8 cellular contexts compared by ENCODE assay signal in genomic region chr1:96966536-96967138, GRCh38.
A peak's percentile ranks its signal among the peaks of the same experiment; 100 is the strongest.
DNase-seq lines count a peak whose midpoint lies in the region; ATAC-seq and TF ChIP-seq lines count a peak whose summit lies in the region.

No MANE protein-coding gene starts in this region.

- no peak overlapping the region for H3K23ac ChIP-seq in mesendoderm (ENCODE audit: low read length)

- H3K36me3 Mint-ChIP-seq in CD8-positive, alpha-beta T cell: no peaks in the 10 kb centered on the region
- H3K36me3 Mint-ChIP-seq in activated CD4-positive, alpha-beta memory T cell treated with anti-CD3 and anti-CD28 coated beads, Interleukin-2, amount 10 ng/mL, durations not matched to agents 7 days and 5 days (ENCODE audit: low read depth): no peaks in the 10 kb centered on the region
- H3K36me3 Mint-ChIP-seq in effector memory CD8-positive, alpha-beta T cell (ENCODE audit: insufficient read depth): no peaks in the 10 kb centered on the region

- H3K9me3 ChIP-seq in CD8-positive, alpha-beta T cell (ENCODE audit: low read length): no peaks in the 10 kb centered on the region

- no peak overlapping the region for H3K27ac Mint-ChIP-seq in CD8-positive, alpha-beta T cell
- no peak overlapping the region for H3K27ac Mint-ChIP-seq in activated CD4-positive, alpha-beta memory T cell treated with anti-CD3 and anti-CD28 coated beads, Interleukin-2, amount 10 ng/mL, durations not matched to agents 7 days and 5 days
- no peak overlapping the region for H3K27ac Mint-ChIP-seq in effector memory CD8-positive, alpha-beta T cell

- peak; percentile 69 for ATAC-seq in CD8-positive, alpha-beta T cell
- peak; percentile 94 for ATAC-seq in HG03432 (IDR thresholded peaks at IDR 0.05; ENCODE audit: unreplicated experiment)
- peak; percentile 74 for ATAC-seq in effector memory CD8-positive, alpha-beta T cell (replicated peaks)

- CTCF ChIA-PET in CD8-positive, alpha-beta T cell (lab: Charles Lee): interaction anchor here (0.8 to 2.1 kb wide), 5 partner anchors 10 to 1088 kb away, joined by 3 to 13 read pairs (median 5); no protein-coding TSS in a partner anchor
- CTCF ChIA-PET in activated CD4-positive, alpha-beta memory T cell treated with anti-CD3 and anti-CD28 coated beads, Interleukin-2, amount 10 ng/mL, durations not matched to agents 7 days and 5 days (lab: Charles Lee): interaction anchor here (0.7 kb wide), 2 partner anchors 612 to 1449 kb away, joined by 3 read pairs; no protein-coding TSS in a partner anchor

- H3K9me3 Mint-ChIP-seq in CD8-positive, alpha-beta T cell: no peaks in the 10 kb centered on the region
- no peaks in the 10 kb centered on the region for H3K9me3 Mint-ChIP-seq in activated CD4-positive, alpha-beta memory T cell treated with anti-CD3 and anti-CD28 coated beads, Interleukin-2, amount 10 ng/mL, durations not matched to agents 7 days and 5 days
- H3K9me3 Mint-ChIP-seq in effector memory CD8-positive, alpha-beta T cell: no peaks in the 10 kb centered on the region

- H3K27me3 ChIP-seq in CD8-positive, alpha-beta T cell (ENCODE audit: insufficient read depth, low read length): no peaks in the 10 kb centered on the region
- no peaks in the 10 kb centered on the region for H3K27me3 ChIP-seq in mesendoderm (ENCODE audit: insufficient read depth, low read length, poor library complexity)

- no peak overlapping the region for H3K18ac ChIP-seq in mesendoderm (ENCODE audit: low read length)

- H2AK5ac ChIP-seq in mesendoderm (ENCODE audit: low read length): no peak overlapping the region

- POLR2A ChIA-PET in CD8-positive, alpha-beta T cell (lab: Charles Lee): no interaction called here
- POLR2A ChIA-PET in activated CD4-positive, alpha-beta memory T cell treated with anti-CD3 and anti-CD28 coated beads, Interleukin-2, amount 10 ng/mL, durations not matched to agents 7 days and 5 days (lab: Charles Lee): no interaction called here

- no peak overlapping the region for H3K9ac ChIP-seq in mesendoderm (ENCODE audit: low read length)

- peak; percentile 49 to 77 (median 62) for DNase-seq in CD8-positive, alpha-beta T cell
- DNase-seq in GM19240 (ENCODE audit: insufficient read length, low spot score) (peak; percentile 11), NCI-H748 (lab: John Stamatoyannopoulos, UW; ENCODE audit: unreplicated experiment) (peak; percentile 56), mesendoderm (peak; percentile 67)
- DNase-seq in activated CD4-positive, alpha-beta memory T cell treated with anti-CD3 and anti-CD28 coated beads, Interleukin-2, amount 10 ng/mL, durations not matched to agents 7 days and 5 days: peak; percentile 75
- DNase-seq in effector memory CD8-positive, alpha-beta T cell: peak; percentile 63 to 73 (median 69)
- peak; percentile 43 to 48 for DNase-seq in stimulated activated CD8-positive, alpha-beta memory T cell treated with anti-CD3 and anti-CD28 coated beads, Interleukin-2, amount 100 ng/mL, for 1 hour (ENCODE audit: low read depth in 2 of 2)

- H3K79me1 ChIP-seq in mesendoderm (ENCODE audit: low read length): no peaks in the 10 kb centered on the region

- no peak overlapping the region for H2BK120ac ChIP-seq in mesendoderm (ENCODE audit: low read depth, low read length)

- no peak overlapping the region for H3K4me3 ChIP-seq in CD8-positive, alpha-beta T cell (ENCODE audit: low read depth, low read length)
- no peak overlapping the region for H3K4me3 ChIP-seq in mesendoderm (ENCODE audit: low read length)

- no peak overlapping the region for H3K27ac ChIP-seq in CD8-positive, alpha-beta T cell (ENCODE audit: low read depth, low read length)
- no peak overlapping the region for H3K27ac ChIP-seq in mesendoderm (ENCODE audit: low read depth, low read length)

- H3K4ac ChIP-seq in mesendoderm (ENCODE audit: low read depth, low read length): no peak overlapping the region

- H3K27me3 Mint-ChIP-seq in CD8-positive, alpha-beta T cell (ENCODE audit: low read depth): peaks cover 20% of the 10 kb centered on the region
- peaks cover 25% of the 10 kb centered on the region for H3K27me3 Mint-ChIP-seq in activated CD4-positive, alpha-beta memory T cell treated with anti-CD3 and anti-CD28 coated beads, Interleukin-2, amount 10 ng/mL, durations not matched to agents 7 days and 5 days
- H3K27me3 Mint-ChIP-seq in effector memory CD8-positive, alpha-beta T cell: peaks cover 35 to 57% of the 10 kb centered on the region in 2 donors

- H3K56ac ChIP-seq in mesendoderm (ENCODE audit: low read length): no peak overlapping the region

- peak; percentile 80 for TF ChIP-seq CTCF in CD8-positive, alpha-beta T cell (IDR thresholded peaks at IDR 0.05)

- intact Hi-C loops in CD8-positive, alpha-beta T cell (cut with DNase I, micrococcal nuclease): loop anchor here (1.0 to 10.0 kb wide), 5 partner anchors 856 to 1502 kb away; no protein-coding TSS in a partner anchor

- no peak overlapping the region for H2BK5ac ChIP-seq in mesendoderm (ENCODE audit: low read length)

- WGBS in mesendoderm (ENCODE audit: extremely low coverage, insufficient coverage, low lambda C conversion rate): no CpG with 5 or more reads among the region's 15 CpGs

- no peaks in the 10 kb centered on the region for H3K36me3 ChIP-seq in CD8-positive, alpha-beta T cell (ENCODE audit: insufficient read depth, low read length)
- no peaks in the 10 kb centered on the region for H3K36me3 ChIP-seq in mesendoderm (ENCODE audit: control insufficient read depth, insufficient read depth, low read length)

- H4K5ac ChIP-seq in mesendoderm (ENCODE audit: low read length): no peak overlapping the region

- no peaks in the 10 kb centered on the region for H3K4me1 ChIP-seq in CD8-positive, alpha-beta T cell (ENCODE audit: insufficient read depth, low read length)
- no peaks in the 10 kb centered on the region for H3K4me1 ChIP-seq in mesendoderm (ENCODE audit: control insufficient read depth, low read depth, low read length)

- no peak overlapping the region for H2BK15ac ChIP-seq in mesendoderm (replicated peaks; ENCODE audit: low read depth)

- no peaks in the 10 kb centered on the region for H3K79me2 ChIP-seq in mesendoderm (ENCODE audit: control insufficient read depth, insufficient read depth, low read length)

- no peak overlapping the region for H3K4me3 Mint-ChIP-seq in CD8-positive, alpha-beta T cell
- no peak overlapping the region for H3K4me3 Mint-ChIP-seq in activated CD4-positive, alpha-beta memory T cell treated with anti-CD3 and anti-CD28 coated beads, Interleukin-2, amount 10 ng/mL, durations not matched to agents 7 days and 5 days
- H3K4me3 Mint-ChIP-seq in effector memory CD8-positive, alpha-beta T cell: no peak overlapping the region

- H3K4me1 Mint-ChIP-seq in CD8-positive, alpha-beta T cell (ENCODE audit: low read depth): no peaks in the 10 kb centered on the region
- H3K4me1 Mint-ChIP-seq in activated CD4-positive, alpha-beta memory T cell treated with anti-CD3 and anti-CD28 coated beads, Interleukin-2, amount 10 ng/mL, durations not matched to agents 7 days and 5 days: no peaks in the 10 kb centered on the region
- H3K4me1 Mint-ChIP-seq in effector memory CD8-positive, alpha-beta T cell (ENCODE audit: low read depth in 2 of 2): no peaks in the 10 kb centered on the region

- H4K8ac ChIP-seq in mesendoderm (ENCODE audit: low read depth, low read length): no peak overlapping the region

- no peak overlapping the region for H3K4me2 ChIP-seq in mesendoderm (ENCODE audit: low read length)

Comparison
In these comparisons a context has a peak if more than half of its experiments do, and no peak if none do; other contexts are left out.
1. DNase-seq: peak in every context shown above with its lines; median percentile 75 in activated CD4-positive, alpha-beta memory T cell treated with anti-CD3 and anti-CD28 coated beads, Interleukin-2, amount 10 ng/mL, durations not matched to agents 7 days and 5 days; 69 in effector memory CD8-positive, alpha-beta T cell; 67 in mesendoderm; 62 in CD8-positive, alpha-beta T cell; 56 in NCI-H748; 46 in stimulated activated CD8-positive, alpha-beta memory T cell treated with anti-CD3 and anti-CD28 coated beads, Interleukin-2, amount 100 ng/mL, for 1 hour; 11 in GM19240.